8 cellular contexts compared by ENCODE assay signal in the genomic region with DNA sequence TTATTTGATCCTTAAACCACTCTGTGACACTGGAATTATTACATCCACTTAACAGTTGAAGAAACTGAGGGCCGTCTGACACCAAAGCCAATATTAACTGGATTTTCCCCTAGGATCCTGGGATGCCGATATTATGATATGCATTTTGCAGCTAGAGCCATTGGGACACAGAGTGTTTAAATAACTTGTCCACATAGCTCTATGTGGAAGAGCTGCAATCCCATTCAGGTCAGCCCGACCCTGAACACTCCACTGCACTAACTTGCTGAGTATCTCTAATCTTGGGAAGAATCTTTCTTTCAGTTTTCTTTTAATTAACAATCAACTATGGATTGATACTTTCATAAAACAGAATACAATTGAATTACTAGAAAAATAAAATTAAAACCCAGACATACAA.
"Had no signal": no experiment of that assay in that cellular context is flagged by ENCODE, and none has a peak within 500 bp of the region (broad histone marks: within the 10 kb centered on the region; RNA-seq: fewer than 3 reads in every experiment).

No MANE protein-coding gene starts in this region.

- FAIRE-seq: G401.6, GM12878, GM12891, GM12892, GM18507, GM19239 had no signal

- DNase-seq: GDM1, GF-D8 had no signal
